1 cellular context compared by ENCODE assay signal in genomic region chr6:118354641-118355040, GRCh38.
TF ChIP-seq lines count a peak whose summit lies in the region.

No MANE protein-coding gene starts in this region.

TF ChIP-seq in GM12878, 131 proteins besides CTCF, POLR2A, EP300 and RAD21 (continued from another document):
- TF ChIP-seq PAX5 (IDR thresholded peaks at IDR 0.05; ENCODE audit: borderline replicate concordance, low read depth, low read length) = peak; percentile 64; the same call in 1 of the 2 replicates
- no peak for TF ChIP-seq KDM1A (IDR thresholded peaks at IDR 0.05; ENCODE audit: borderline replicate concordance)
- TF ChIP-seq KAT2A (conservative IDR thresholded peaks at IDR 0.05; ENCODE audit: control insufficient read depth, low read depth, low read length) = no peak
- TF ChIP-seq RUNX3 (IDR thresholded peaks at IDR 0.05; ENCODE audit: low read length) = peak; percentile 100
- no peak for TF ChIP-seq IRF3 (IDR thresholded peaks at IDR 0.05)
- TF ChIP-seq BMI1 (IDR thresholded peaks at IDR 0.05; ENCODE audit: borderline replicate concordance) = peak; percentile 81; the same call in 1 of the 2 replicates
- TF ChIP-seq PRDM15 (CRISPR knock-in tag; IDR thresholded peaks at IDR 0.05) = no peak
- no peak for TF ChIP-seq STAT3 (IDR thresholded peaks at IDR 0.05; ENCODE audit: low read depth, low read length)
- no peak for TF ChIP-seq ZNF384 (IDR thresholded peaks at IDR 0.05; ENCODE audit: borderline replicate concordance, low read depth, low read length)
- no peak; a peak in 1 of 4 replicates for TF ChIP-seq BHLHE40 (IDR thresholded peaks at IDR 0.05; ENCODE audit: borderline replicate concordance in 1 of 2, low read depth in 2 of 2, low read length in 1 of 2)
- TF ChIP-seq YBX1 (IDR thresholded peaks at IDR 0.05) = no peak
- no peak for TF ChIP-seq EGR1 (IDR thresholded peaks at IDR 0.05; ENCODE audit: borderline replicate concordance in 1 of 2, low read depth in 2 of 2, low read length in 2 of 2)
- TF ChIP-seq HSF1 (IDR thresholded peaks at IDR 0.05; ENCODE audit: low read depth, low read length) = 0 out of 2 replicates have a peak, but pooled peaks have one; percentile 48
- TF ChIP-seq TAF1 (IDR thresholded peaks at IDR 0.05; ENCODE audit: borderline replicate concordance, low read depth, low read length) = no peak
- no peak for TF ChIP-seq SREBF1 (IDR thresholded peaks at IDR 0.05; ENCODE audit: low read length)
- TF ChIP-seq RCOR1 (conservative IDR thresholded peaks at IDR 0.05; ENCODE audit: low read depth, low read length) = no peak
- TF ChIP-seq SMC3 (IDR thresholded peaks at IDR 0.05; ENCODE audit: borderline replicate concordance, low read length) = no peak
- TF ChIP-seq ZZZ3 (IDR thresholded peaks at IDR 0.05; ENCODE audit: control insufficient read depth, insufficient read length, low read depth) = no peak
- TF ChIP-seq POLR2AphosphoS2 (IDR thresholded peaks at IDR 0.05; ENCODE audit: low read depth, low read length) = no peak
- TF ChIP-seq BCL11A (IDR thresholded peaks at IDR 0.05; ENCODE audit: low read depth, low read length) = peak; percentile 91
- TF ChIP-seq CREM (IDR thresholded peaks at IDR 0.05; ENCODE audit: low read depth) = peak; percentile 67; the same call in 1 of the 2 replicates
- TF ChIP-seq USF2 (IDR thresholded peaks at IDR 0.05; ENCODE audit: borderline replicate concordance, low read depth, low read length) = no peak
- TF ChIP-seq JUND (IDR thresholded peaks at IDR 0.05; ENCODE audit: low read depth, low read length) = peak; percentile 74; the same call in 1 of the 2 replicates
- no peak for TF ChIP-seq SIX5 (IDR thresholded peaks at IDR 0.05; ENCODE audit: low read depth, low read length, severe bottlenecking)
- peak; percentile 81 for TF ChIP-seq MLLT1 (IDR thresholded peaks at IDR 0.05)
- peak; percentile 100 for TF ChIP-seq IRF4 (IDR thresholded peaks at IDR 0.05; ENCODE audit: low read depth, low read length)
- peak; percentile 56 for TF ChIP-seq MEF2B (IDR thresholded peaks at IDR 0.05; ENCODE audit: partially characterized antibody, poor library complexity, severe bottlenecking)
- peak; percentile 95 for TF ChIP-seq CBFB (IDR thresholded peaks at IDR 0.05; ENCODE audit: low read depth)
- peak; percentile 51; the same call in 1 of the 2 replicates for TF ChIP-seq CHD2 (IDR thresholded peaks at IDR 0.05; ENCODE audit: borderline replicate concordance, low read depth, low read length)
- no peak for TF ChIP-seq YY1 (IDR thresholded peaks at IDR 0.05; ENCODE audit: low read depth, low read length)
- TF ChIP-seq SRF (IDR thresholded peaks at IDR 0.05; ENCODE audit: low read depth in 2 of 2, low read length in 2 of 2) = 0 out of 4 replicates have a peak, but pooled peaks of 1 of the 2 experiments have one; percentile 4
- peak; percentile 96 to 98 for TF ChIP-seq IKZF2 (IDR thresholded peaks at IDR 0.05)
- no peak for TF ChIP-seq PML (IDR thresholded peaks at IDR 0.05; ENCODE audit: low read length)
- TF ChIP-seq ZNF207 (IDR thresholded peaks at IDR 0.05; ENCODE audit: borderline replicate concordance) = no peak
- no peak for TF ChIP-seq MYC (IDR thresholded peaks at IDR 0.05; ENCODE audit: insufficient read depth, insufficient read length, insufficient replicate concordance, low read length, severe bottlenecking)
- 0 out of 2 replicates have a peak, but pooled peaks have one; percentile 31 for TF ChIP-seq NBN (IDR thresholded peaks at IDR 0.05)
